ENCODE assay signal across 12 cellular contexts in the genomic region with DNA sequence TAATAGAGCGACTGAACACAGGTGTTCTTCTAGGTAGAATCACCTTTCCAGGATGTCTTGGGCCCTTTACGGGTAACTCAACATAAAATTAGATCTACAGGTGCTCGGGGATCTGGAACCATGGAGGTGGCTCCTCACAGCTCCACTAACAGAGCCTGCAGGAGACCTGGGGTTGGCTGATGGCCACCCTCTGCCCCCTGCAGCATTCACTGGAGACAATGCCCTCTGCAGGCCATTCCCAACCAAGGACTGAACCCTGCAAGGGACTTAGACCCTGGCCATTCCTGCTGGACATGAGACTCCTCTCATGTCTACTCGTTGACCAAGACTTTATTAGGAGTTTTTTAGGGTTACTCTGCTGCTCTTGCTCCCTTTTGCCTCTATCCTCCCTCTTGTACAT.
"Had no signal": no experiment of that assay in that cellular context is flagged by ENCODE, and none has a peak within 500 bp of the region (broad histone marks: within the 10 kb centered on the region; RNA-seq: fewer than 3 reads in every experiment).

No MANE protein-coding gene starts in this region.

- H3K27ac Mint-ChIP-seq: activated naive CD4-positive, alpha-beta T cell treated with anti-CD3 and anti-CD28 coated beads, Interleukin-2, amount 10 ng/mL, durations not matched to agents 7 days and 5 days; activated T-helper 17 cell treated with anti-CD3 and anti-CD28 coated beads, Interleukin-2, amount 50 U/mL, for 72 hours; memory B cell; natural killer cell had no signal

- H3K4me3 Mint-ChIP-seq: activated naive CD4-positive, alpha-beta T cell treated with anti-CD3 and anti-CD28 coated beads, Interleukin-2, amount 10 ng/mL, durations not matched to agents 7 days and 5 days; activated T-helper 17 cell treated with anti-CD3 and anti-CD28 coated beads, Interleukin-2, amount 50 U/mL, for 72 hours; memory B cell; natural killer cell had no signal

- ATAC-seq: activated T-helper 17 cell treated with anti-CD3 and anti-CD28 coated beads, Interleukin-2, amount 50 U/mL, for 72 hours; gastroesophageal sphincter; heart right ventricle; natural killer cell had no signal

- H3K36me3 Mint-ChIP-seq: activated naive CD4-positive, alpha-beta T cell treated with anti-CD3 and anti-CD28 coated beads, Interleukin-2, amount 10 ng/mL, durations not matched to agents 7 days and 5 days; natural killer cell had no signal

- DNase-seq: activated CD4-positive, alpha-beta T cell treated with anti-CD3 and anti-CD28 coated beads, Interleukin-2, amount 50 U/mL, for 48 hours; activated naive CD4-positive, alpha-beta T cell treated with anti-CD3 and anti-CD28 coated beads, Interleukin-2, amount 10 ng/mL, durations not matched to agents 7 days and 5 days; heart right ventricle; natural killer cell; posterior cingulate gyrus; retina; stimulated activated CD4-positive, alpha-beta T cell treated with anti-CD3 and anti-CD28 coated beads, Interleukin-2, amount 100 ng/mL, for 48 hours; stimulated activated naive CD4-positive, alpha-beta T cell; tibial artery had no signal

- H3K9me3 Mint-ChIP-seq: activated naive CD4-positive, alpha-beta T cell treated with anti-CD3 and anti-CD28 coated beads, Interleukin-2, amount 10 ng/mL, durations not matched to agents 7 days and 5 days; activated T-helper 17 cell treated with anti-CD3 and anti-CD28 coated beads, Interleukin-2, amount 50 U/mL, for 72 hours; memory B cell; natural killer cell had no signal
